Comparison of ENCODE assay signal across 7 cellular contexts in genomic region chr14:98956616-98957015, GRCh38.
"Had no signal": no experiment of that assay in that cellular context is flagged by ENCODE, and none has a peak within 500 bp of the region (broad histone marks: within the 10 kb centered on the region; RNA-seq: fewer than 3 reads in every experiment).

No MANE protein-coding gene starts in this region.

- H3K27me3 ChIP-seq: hepatocyte had no signal

- H3K9me3 ChIP-seq: thoracic aorta had no signal

- H3K4me3 ChIP-seq: hepatocyte, thoracic aorta had no signal

- DNase-seq: activated CD4-positive, alpha-beta T cell treated with anti-CD3 and anti-CD28 coated beads for 4 hours; activated naive CD4-positive, alpha-beta T cell treated with anti-CD3 and anti-CD28 coated beads, Interleukin-2, amount 10 ng/mL, durations not matched to agents 7 days and 5 days; natural killer cell; T-helper 17 cell had no signal

- H3K27ac ChIP-seq: hepatocyte, thoracic aorta had no signal

- ATAC-seq: WTC11 had no signal

- H3K36me3 ChIP-seq: thoracic aorta had no signal
